In genomic region chr14:90396342-90397339, GRCh38 we compare ENCODE assay signal across 1 cellular context.
A peak's percentile ranks its signal among the peaks of the same experiment; 100 is the strongest.
TF ChIP-seq lines count a peak whose summit lies in the region.

Gene CALM1 (plus strand): TSS chr14:90397029. CDS start chr14:90397231, 202 bp downstream.

TF ChIP-seq in GM12878, 131 proteins besides CTCF, POLR2A, EP300 and RAD21 (continued from another document):
- TF ChIP-seq NKRF (conservative IDR thresholded peaks at IDR 0.05) (peak; percentile 86; the same call in 1 of the 2 replicates), TCF7 (IDR thresholded peaks at IDR 0.05; ENCODE audit: borderline replicate concordance) (no peak), EED (IDR thresholded peaks at IDR 0.05; ENCODE audit: low read depth) (peak; percentile 34; the same call in 1 of the 2 replicates), ZSCAN29 (IDR thresholded peaks at IDR 0.05) (0 out of 2 replicates have a peak, but pooled peaks have one; percentile 72), NBN (IDR thresholded peaks at IDR 0.05) (peak; percentile 83), PAX8 (IDR thresholded peaks at IDR 0.05) (no peak), BHLHE40 (IDR thresholded peaks at IDR 0.05; ENCODE audit: borderline replicate concordance in 1 of 2, low read depth in 2 of 2, low read length in 1 of 2) (peak; percentile 65 to 88; a peak in 3 of 4 replicates), SMAD1 (IDR thresholded peaks at IDR 0.05; ENCODE audit: low read depth, partially characterized antibody) (peak; percentile 48), JUND (IDR thresholded peaks at IDR 0.05; ENCODE audit: low read depth, low read length) (peak; percentile 76), CREB1 (IDR thresholded peaks at IDR 0.05; ENCODE audit: low read depth) (peak; percentile 84), IRF4 (IDR thresholded peaks at IDR 0.05; ENCODE audit: low read depth, low read length) (peak; percentile 64), SREBF1 (IDR thresholded peaks at IDR 0.05; ENCODE audit: low read length) (no peak; the same call in 1 of the 2 replicates), KAT2A (conservative IDR thresholded peaks at IDR 0.05; ENCODE audit: control insufficient read depth, low read depth, low read length) (no peak), ESRRA (IDR thresholded peaks at IDR 0.05; ENCODE audit: low read length) (peak; percentile 87; the same call in 1 of the 2 replicates)
TF ChIP-seq in GM12878: peak in this region for 76.
